16 cellular contexts compared by ENCODE assay signal in genomic region chr10:128027822-128028507, GRCh38.
DNase-seq lines count a peak whose midpoint lies in the region; ATAC-seq and TF ChIP-seq lines count a peak whose summit lies in the region.
"Had no signal": no experiment of that assay in that cellular context is flagged by ENCODE, and none has a peak within 500 bp of the region (broad histone marks: within the 10 kb centered on the region; RNA-seq: fewer than 3 reads in every experiment).

No MANE protein-coding gene starts in this region.

- H3K4me1 ChIP-seq in BLaER1 (peaks cover 86% of the 10 kb centered on the region), MM.1S (ENCODE audit: low read length) (peaks cover 26% of the 10 kb centered on the region), lower lobe of right lung (no peaks in the 10 kb centered on the region)

- TF ChIP-seq CTCF in MM.1S (IDR thresholded peaks at IDR 0.05; ENCODE audit: low read length) (no peak), lower lobe of right lung (IDR thresholded peaks at IDR 0.05) (no peak), glutamatergic neuron (IDR thresholded peaks at IDR 0.05; ENCODE audit: partially characterized antibody, unreplicated experiment) (no peak)

- H4K20me1 ChIP-seq in BLaER1, result no peaks in the 10 kb centered on the region
- H4K20me1 ChIP-seq in MM.1S (ENCODE audit: insufficient read depth, low read length), result no peaks in the 10 kb centered on the region

- peak; percentile 45 for DNase-seq in activated effector memory CD4-positive, alpha-beta T cell treated with anti-CD3 and anti-CD28 coated beads, Interleukin-2, amount 50 U/mL, for 16 hours
- DNase-seq in activated effector memory CD4-positive, alpha-beta T cell treated with Interleukin-2 at 50 U/mL for 16 hours, result no peak
- DNase-seq in MM.1S (no peak), lower lobe of right lung (peak; percentile 28), glutamatergic neuron (no peak), SKM-1 treated with dmso at 0.1 percent for 144 hours (lab: John Stamatoyannopoulos, UW; ENCODE audit: unreplicated experiment) (no peak)
- DNase-seq: 8988T; AML-193; C1 segment of cervical spinal cord; CD4-positive, alpha-beta memory T cell; DMS79; H7 had no signal

- H3K9me2 ChIP-seq in MM.1S (replicated peaks; ENCODE audit: insufficient read depth, low read length), result no peaks in the 10 kb centered on the region

- H3F3A ChIP-seq in MM.1S (ENCODE audit: insufficient read depth, low read length), result peaks cover 17% of the 10 kb centered on the region

- H3K4me3 ChIP-seq in BLaER1 (peak overlapping the region; percentile 58), MM.1S (ENCODE audit: low read length) (no peak overlapping the region), lower lobe of right lung (no peak overlapping the region)
- H3K4me3 ChIP-seq: GM12878, GM23338 had no signal

- H3K9me3 ChIP-seq in BLaER1, result no peaks in the 10 kb centered on the region
- no peaks in the 10 kb centered on the region for H3K9me3 ChIP-seq in MM.1S (replicated peaks; ENCODE audit: insufficient read depth, low read length)
- H3K9me3 ChIP-seq in lower lobe of right lung, result no peaks in the 10 kb centered on the region

- H3K27me3 ChIP-seq in BLaER1, result no peaks in the 10 kb centered on the region
- no peaks in the 10 kb centered on the region for H3K27me3 ChIP-seq in MM.1S (replicated peaks; ENCODE audit: insufficient read depth, low read length)
- H3K27me3 ChIP-seq in lower lobe of right lung (ENCODE audit: low read depth), result no peaks in the 10 kb centered on the region

- peaks cover 4% of the 10 kb centered on the region for H3K4me1 Mint-ChIP-seq in glutamatergic neuron (ENCODE audit: low read depth, unreplicated experiment)
- H3K4me1 Mint-ChIP-seq: GM23338 had no signal

- no peak overlapping the region for H2AFZ ChIP-seq in MM.1S (ENCODE audit: low read length)
- H2AFZ ChIP-seq: GM23338 had no signal

- H3K4me3 Mint-ChIP-seq in glutamatergic neuron (ENCODE audit: unreplicated experiment), result no peak overlapping the region
- H3K4me3 Mint-ChIP-seq: CD4-positive, alpha-beta memory T cell; GM23338 had no signal

- no peaks in the 10 kb centered on the region for H3K79me2 ChIP-seq in MM.1S (ENCODE audit: low read length)

- H3K9ac ChIP-seq in BLaER1 (no peak overlapping the region; the same call in 1 of the 2 replicates), MM.1S (ENCODE audit: low read length) (no peak overlapping the region)

- H3K4me2 ChIP-seq in BLaER1 (peak overlapping the region; percentile 95), MM.1S (ENCODE audit: low read depth, low read length) (no peak overlapping the region)
- H3K4me2 ChIP-seq: GM23338 had no signal

- H3K27me3 Mint-ChIP-seq in glutamatergic neuron (ENCODE audit: unreplicated experiment), result peaks cover 2% of the 10 kb centered on the region

- H3K9me3 Mint-ChIP-seq in glutamatergic neuron (ENCODE audit: unreplicated experiment), result no peaks in the 10 kb centered on the region
- H3K9me3 Mint-ChIP-seq: CD4-positive, alpha-beta memory T cell; GM23338 had no signal

- H3K36me3 ChIP-seq in BLaER1, result no peaks in the 10 kb centered on the region
- H3K36me3 ChIP-seq in MM.1S (replicated peaks; ENCODE audit: insufficient read depth, low read length), result no peaks in the 10 kb centered on the region
- H3K36me3 ChIP-seq in lower lobe of right lung, result peaks cover 6% of the 10 kb centered on the region

- intact Hi-C loops in lower lobe of right lung (cut with DNase I), result no loop called here

- no peak for ATAC-seq in lower lobe of right lung
- no peak for ATAC-seq in GM19324 (IDR thresholded peaks at IDR 0.05; ENCODE audit: low FRiP score, unreplicated experiment)
- ATAC-seq: GM23338 had no signal

- H3K27ac Mint-ChIP-seq in glutamatergic neuron (ENCODE audit: unreplicated experiment), result no peak overlapping the region
- H3K27ac Mint-ChIP-seq: GM23338 had no signal

- no peaks in the 10 kb centered on the region for H3K36me3 Mint-ChIP-seq in glutamatergic neuron (ENCODE audit: unreplicated experiment)
- H3K36me3 Mint-ChIP-seq: CD4-positive, alpha-beta memory T cell had no signal

- H3K27ac ChIP-seq in BLaER1 (peak overlapping the region; percentile 76), MM.1S (ENCODE audit: low read length) (peak overlapping the region; percentile 84; the same call in 1 of the 2 replicates), lower lobe of right lung (no peak overlapping the region)

Comparison
In these comparisons a context has a peak if more than half of its experiments do, and no peak if none do; other contexts are left out.
1. DNase-seq: peak in activated effector memory CD4-positive, alpha-beta T cell treated with anti-CD3 and anti-CD28 coated beads, Interleukin-2, amount 50 U/mL, for 16 hours (single experiment) and lower lobe of right lung (single experiment); none in activated effector memory CD4-positive, alpha-beta T cell treated with Interleukin-2 at 50 U/mL for 16 hours (single experiment), MM.1S (single experiment), glutamatergic neuron (single experiment) and SKM-1 treated with dmso at 0.1 percent for 144 hours (single experiment).